Comparison of ENCODE assay signal across 1 cellular context in the genomic region with DNA sequence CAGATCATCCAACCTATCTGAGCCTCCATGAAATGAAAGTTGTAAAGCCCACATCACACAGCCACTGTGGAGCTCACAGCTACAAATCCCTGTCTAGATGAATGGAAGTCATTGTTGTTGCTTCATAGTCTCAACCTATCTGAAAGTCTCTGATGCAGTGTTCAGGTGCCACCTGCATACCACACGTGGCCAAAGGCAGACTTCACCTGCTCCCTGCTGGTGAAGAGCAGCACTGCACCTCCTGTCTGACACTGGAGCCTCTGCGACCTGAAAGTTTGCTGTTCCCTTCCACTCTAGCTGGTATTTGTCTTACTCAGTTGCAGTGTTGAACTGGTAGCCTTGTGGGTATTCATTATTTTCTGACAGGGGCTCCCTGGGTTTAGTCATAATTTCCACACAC.
TF ChIP-seq lines count a peak whose summit lies in the region.

No MANE protein-coding gene starts in this region.

TF ChIP-seq in HepG2, 621 proteins besides CTCF, POLR2A, EP300 and RAD21 (continued from another document):
- TF ChIP-seq MYC (CRISPR knock-in tag; IDR thresholded peaks at IDR 0.05; ENCODE audit: borderline replicate concordance) (peak; percentile 36; the same call in 1 of the 2 replicates), STAG1 (CRISPR knock-in tag; IDR thresholded peaks at IDR 0.05) (peak; percentile 45), ZNF674 (CRISPR knock-in tag; IDR thresholded peaks at IDR 0.05; ENCODE audit: low read depth) (no peak), ZNF776 (CRISPR knock-in tag; IDR thresholded peaks at IDR 0.05) (no peak), TEAD3 (CRISPR knock-in tag; optimal IDR thresholded peaks at IDR 0.05; ENCODE audit: borderline replicate concordance) (peak; percentile 31), ZNF746 (CRISPR knock-in tag; IDR thresholded peaks at IDR 0.05) (no peak), FOXA1 (IDR thresholded peaks at IDR 0.05) (no peak), FOXA1 (CRISPR knock-in tag; IDR thresholded peaks at IDR 0.05) (no peak), ZBTB42 (CRISPR knock-in tag; IDR thresholded peaks at IDR 0.05) (no peak), JARID2 (CRISPR knock-in tag; IDR thresholded peaks at IDR 0.05; ENCODE audit: insufficient replicate concordance) (no peak), NFIB (CRISPR knock-in tag; IDR thresholded peaks at IDR 0.05; ENCODE audit: borderline replicate concordance) (no peak), ELF4 (CRISPR knock-in tag; IDR thresholded peaks at IDR 0.05; ENCODE audit: borderline replicate concordance) (no peak), SIX4 (CRISPR knock-in tag; IDR thresholded peaks at IDR 0.05) (no peak), PAX8 (CRISPR knock-in tag; IDR thresholded peaks at IDR 0.05; ENCODE audit: borderline replicate concordance) (no peak), ZNF777 (CRISPR knock-in tag; IDR thresholded peaks at IDR 0.05) (no peak), RXRB (CRISPR knock-in tag; IDR thresholded peaks at IDR 0.05; ENCODE audit: borderline replicate concordance) (no peak), ZNF773 (CRISPR knock-in tag; IDR thresholded peaks at IDR 0.05; ENCODE audit: borderline replicate concordance) (no peak), ZC3H4 (CRISPR knock-in tag; IDR thresholded peaks at IDR 0.05; ENCODE audit: borderline replicate concordance) (no peak), FOXP1 (IDR thresholded peaks at IDR 0.05) (no peak), FOXP1 (CRISPR knock-in tag; IDR thresholded peaks at IDR 0.05) (no peak), ZNF768 (CRISPR knock-in tag; IDR thresholded peaks at IDR 0.05) (no peak), PHF5A (CRISPR knock-in tag; IDR thresholded peaks at IDR 0.05; ENCODE audit: low read depth, unreplicated experiment) (no peak), THAP11 (CRISPR knock-in tag; IDR thresholded peaks at IDR 0.05) (no peak), ZNF761 (CRISPR knock-in tag; conservative IDR thresholded peaks at IDR 0.05) (no peak), ZBTB38 (CRISPR knock-in tag; IDR thresholded peaks at IDR 0.05) (no peak), MIXL1 (CRISPR knock-in tag; IDR thresholded peaks at IDR 0.05) (no peak)
- TF ChIP-seq, protein P1, sequence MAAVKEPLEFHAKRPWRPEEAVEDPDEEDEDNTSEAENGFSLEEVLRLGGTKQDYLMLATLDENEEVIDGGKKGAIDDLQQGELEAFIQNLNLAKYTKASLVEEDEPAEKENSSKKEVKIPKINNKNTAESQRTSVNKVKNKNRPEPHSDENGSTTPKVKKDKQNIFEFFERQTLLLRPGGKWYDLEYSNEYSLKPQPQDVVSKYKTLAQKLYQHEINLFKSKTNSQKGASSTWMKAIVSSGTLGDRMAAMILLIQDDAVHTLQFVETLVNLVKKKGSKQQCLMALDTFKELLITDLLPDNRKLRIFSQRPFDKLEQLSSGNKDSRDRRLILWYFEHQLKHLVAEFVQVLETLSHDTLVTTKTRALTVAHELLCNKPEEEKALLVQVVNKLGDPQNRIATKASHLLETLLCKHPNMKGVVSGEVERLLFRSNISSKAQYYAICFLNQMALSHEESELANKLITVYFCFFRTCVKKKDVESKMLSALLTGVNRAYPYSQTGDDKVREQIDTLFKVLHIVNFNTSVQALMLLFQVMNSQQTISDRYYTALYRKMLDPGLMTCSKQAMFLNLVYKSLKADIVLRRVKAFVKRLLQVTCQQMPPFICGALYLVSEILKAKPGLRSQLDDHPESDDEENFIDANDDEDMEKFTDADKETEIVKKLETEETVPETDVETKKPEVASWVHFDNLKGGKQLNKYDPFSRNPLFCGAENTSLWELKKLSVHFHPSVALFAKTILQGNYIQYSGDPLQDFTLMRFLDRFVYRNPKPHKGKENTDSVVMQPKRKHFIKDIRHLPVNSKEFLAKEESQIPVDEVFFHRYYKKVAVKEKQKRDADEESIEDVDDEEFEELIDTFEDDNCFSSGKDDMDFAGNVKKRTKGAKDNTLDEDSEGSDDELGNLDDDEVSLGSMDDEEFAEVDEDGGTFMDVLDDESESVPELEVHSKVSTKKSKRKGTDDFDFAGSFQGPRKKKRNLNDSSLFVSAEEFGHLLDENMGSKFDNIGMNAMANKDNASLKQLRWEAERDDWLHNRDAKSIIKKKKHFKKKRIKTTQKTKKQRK (IDR thresholded peaks at IDR 0.05; ENCODE audit: low read length), result no peak
- TF ChIP-seq, protein P2, sequence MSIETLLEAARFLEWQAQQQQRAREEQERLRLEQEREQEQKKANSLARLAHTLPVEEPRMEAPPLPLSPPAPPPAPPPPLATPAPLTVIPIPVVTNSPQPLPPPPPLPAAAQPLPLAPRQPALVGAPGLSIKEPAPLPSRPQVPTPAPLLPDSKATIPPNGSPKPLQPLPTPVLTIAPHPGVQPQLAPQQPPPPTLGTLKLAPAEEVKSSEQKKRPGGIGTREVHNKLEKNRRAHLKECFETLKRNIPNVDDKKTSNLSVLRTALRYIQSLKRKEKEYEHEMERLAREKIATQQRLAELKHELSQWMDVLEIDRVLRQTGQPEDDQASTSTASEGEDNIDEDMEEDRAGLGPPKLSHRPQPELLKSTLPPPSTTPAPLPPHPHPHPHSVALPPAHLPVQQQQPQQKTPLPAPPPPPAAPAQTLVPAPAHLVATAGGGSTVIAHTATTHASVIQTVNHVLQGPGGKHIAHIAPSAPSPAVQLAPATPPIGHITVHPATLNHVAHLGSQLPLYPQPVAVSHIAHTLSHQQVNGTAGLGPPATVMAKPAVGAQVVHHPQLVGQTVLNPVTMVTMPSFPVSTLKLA (IDR thresholded peaks at IDR 0.05), result peak; percentile 24; the same call in 1 of the 2 replicates
- TF ChIP-seq, protein P3, sequence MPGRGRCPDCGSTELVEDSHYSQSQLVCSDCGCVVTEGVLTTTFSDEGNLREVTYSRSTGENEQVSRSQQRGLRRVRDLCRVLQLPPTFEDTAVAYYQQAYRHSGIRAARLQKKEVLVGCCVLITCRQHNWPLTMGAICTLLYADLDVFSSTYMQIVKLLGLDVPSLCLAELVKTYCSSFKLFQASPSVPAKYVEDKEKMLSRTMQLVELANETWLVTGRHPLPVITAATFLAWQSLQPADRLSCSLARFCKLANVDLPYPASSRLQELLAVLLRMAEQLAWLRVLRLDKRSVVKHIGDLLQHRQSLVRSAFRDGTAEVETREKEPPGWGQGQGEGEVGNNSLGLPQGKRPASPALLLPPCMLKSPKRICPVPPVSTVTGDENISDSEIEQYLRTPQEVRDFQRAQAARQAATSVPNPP (CRISPR knock-in tag; IDR thresholded peaks at IDR 0.05), result no peak
- TF ChIP-seq, protein P4, sequence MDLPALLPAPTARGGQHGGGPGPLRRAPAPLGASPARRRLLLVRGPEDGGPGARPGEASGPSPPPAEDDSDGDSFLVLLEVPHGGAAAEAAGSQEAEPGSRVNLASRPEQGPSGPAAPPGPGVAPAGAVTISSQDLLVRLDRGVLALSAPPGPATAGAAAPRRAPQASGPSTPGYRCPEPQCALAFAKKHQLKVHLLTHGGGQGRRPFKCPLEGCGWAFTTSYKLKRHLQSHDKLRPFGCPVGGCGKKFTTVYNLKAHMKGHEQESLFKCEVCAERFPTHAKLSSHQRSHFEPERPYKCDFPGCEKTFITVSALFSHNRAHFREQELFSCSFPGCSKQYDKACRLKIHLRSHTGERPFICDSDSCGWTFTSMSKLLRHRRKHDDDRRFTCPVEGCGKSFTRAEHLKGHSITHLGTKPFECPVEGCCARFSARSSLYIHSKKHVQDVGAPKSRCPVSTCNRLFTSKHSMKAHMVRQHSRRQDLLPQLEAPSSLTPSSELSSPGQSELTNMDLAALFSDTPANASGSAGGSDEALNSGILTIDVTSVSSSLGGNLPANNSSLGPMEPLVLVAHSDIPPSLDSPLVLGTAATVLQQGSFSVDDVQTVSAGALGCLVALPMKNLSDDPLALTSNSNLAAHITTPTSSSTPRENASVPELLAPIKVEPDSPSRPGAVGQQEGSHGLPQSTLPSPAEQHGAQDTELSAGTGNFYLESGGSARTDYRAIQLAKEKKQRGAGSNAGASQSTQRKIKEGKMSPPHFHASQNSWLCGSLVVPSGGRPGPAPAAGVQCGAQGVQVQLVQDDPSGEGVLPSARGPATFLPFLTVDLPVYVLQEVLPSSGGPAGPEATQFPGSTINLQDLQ (CRISPR knock-in tag; IDR thresholded peaks at IDR 0.05), result no peak
- TF ChIP-seq, protein P5, sequence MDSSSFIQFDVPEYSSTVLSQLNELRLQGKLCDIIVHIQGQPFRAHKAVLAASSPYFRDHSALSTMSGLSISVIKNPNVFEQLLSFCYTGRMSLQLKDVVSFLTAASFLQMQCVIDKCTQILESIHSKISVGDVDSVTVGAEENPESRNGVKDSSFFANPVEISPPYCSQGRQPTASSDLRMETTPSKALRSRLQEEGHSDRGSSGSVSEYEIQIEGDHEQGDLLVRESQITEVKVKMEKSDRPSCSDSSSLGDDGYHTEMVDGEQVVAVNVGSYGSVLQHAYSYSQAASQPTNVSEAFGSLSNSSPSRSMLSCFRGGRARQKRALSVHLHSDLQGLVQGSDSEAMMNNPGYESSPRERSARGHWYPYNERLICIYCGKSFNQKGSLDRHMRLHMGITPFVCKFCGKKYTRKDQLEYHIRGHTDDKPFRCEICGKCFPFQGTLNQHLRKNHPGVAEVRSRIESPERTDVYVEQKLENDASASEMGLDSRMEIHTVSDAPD (CRISPR knock-in tag; IDR thresholded peaks at IDR 0.05), result no peak
- TF ChIP-seq, protein P6, sequence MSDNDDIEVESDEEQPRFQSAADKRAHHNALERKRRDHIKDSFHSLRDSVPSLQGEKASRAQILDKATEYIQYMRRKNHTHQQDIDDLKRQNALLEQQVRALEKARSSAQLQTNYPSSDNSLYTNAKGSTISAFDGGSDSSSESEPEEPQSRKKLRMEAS (IDR thresholded peaks at IDR 0.05), result peak; percentile 32; the same call in 1 of the 2 replicates
- TF ChIP-seq, protein P7, sequence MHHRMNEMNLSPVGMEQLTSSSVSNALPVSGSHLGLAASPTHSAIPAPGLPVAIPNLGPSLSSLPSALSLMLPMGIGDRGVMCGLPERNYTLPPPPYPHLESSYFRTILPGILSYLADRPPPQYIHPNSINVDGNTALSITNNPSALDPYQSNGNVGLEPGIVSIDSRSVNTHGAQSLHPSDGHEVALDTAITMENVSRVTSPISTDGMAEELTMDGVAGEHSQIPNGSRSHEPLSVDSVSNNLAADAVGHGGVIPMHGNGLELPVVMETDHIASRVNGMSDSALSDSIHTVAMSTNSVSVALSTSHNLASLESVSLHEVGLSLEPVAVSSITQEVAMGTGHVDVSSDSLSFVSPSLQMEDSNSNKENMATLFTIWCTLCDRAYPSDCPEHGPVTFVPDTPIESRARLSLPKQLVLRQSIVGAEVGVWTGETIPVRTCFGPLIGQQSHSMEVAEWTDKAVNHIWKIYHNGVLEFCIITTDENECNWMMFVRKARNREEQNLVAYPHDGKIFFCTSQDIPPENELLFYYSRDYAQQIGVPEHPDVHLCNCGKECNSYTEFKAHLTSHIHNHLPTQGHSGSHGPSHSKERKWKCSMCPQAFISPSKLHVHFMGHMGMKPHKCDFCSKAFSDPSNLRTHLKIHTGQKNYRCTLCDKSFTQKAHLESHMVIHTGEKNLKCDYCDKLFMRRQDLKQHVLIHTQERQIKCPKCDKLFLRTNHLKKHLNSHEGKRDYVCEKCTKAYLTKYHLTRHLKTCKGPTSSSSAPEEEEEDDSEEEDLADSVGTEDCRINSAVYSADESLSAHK (CRISPR knock-in tag; IDR thresholded peaks at IDR 0.05; ENCODE audit: borderline replicate concordance), result no peak
- TF ChIP-seq, protein P8, sequence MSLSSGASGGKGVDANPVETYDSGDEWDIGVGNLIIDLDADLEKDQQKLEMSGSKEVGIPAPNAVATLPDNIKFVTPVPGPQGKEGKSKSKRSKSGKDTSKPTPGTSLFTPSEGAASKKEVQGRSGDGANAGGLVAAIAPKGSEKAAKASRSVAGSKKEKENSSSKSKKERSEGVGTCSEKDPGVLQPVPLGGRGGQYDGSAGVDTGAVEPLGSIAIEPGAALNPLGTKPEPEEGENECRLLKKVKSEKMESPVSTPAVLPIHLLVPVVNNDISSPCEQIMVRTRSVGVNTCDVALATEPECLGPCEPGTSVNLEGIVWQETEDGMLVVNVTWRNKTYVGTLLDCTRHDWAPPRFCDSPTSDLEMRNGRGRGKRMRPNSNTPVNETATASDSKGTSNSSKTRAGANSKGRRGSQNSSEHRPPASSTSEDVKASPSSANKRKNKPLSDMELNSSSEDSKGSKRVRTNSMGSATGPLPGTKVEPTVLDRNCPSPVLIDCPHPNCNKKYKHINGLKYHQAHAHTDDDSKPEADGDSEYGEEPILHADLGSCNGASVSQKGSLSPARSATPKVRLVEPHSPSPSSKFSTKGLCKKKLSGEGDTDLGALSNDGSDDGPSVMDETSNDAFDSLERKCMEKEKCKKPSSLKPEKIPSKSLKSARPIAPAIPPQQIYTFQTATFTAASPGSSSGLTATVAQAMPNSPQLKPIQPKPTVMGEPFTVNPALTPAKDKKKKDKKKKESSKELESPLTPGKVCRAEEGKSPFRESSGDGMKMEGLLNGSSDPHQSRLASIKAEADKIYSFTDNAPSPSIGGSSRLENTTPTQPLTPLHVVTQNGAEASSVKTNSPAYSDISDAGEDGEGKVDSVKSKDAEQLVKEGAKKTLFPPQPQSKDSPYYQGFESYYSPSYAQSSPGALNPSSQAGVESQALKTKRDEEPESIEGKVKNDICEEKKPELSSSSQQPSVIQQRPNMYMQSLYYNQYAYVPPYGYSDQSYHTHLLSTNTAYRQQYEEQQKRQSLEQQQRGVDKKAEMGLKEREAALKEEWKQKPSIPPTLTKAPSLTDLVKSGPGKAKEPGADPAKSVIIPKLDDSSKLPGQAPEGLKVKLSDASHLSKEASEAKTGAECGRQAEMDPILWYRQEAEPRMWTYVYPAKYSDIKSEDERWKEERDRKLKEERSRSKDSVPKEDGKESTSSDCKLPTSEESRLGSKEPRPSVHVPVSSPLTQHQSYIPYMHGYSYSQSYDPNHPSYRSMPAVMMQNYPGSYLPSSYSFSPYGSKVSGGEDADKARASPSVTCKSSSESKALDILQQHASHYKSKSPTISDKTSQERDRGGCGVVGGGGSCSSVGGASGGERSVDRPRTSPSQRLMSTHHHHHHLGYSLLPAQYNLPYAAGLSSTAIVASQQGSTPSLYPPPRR (CRISPR knock-in tag; IDR thresholded peaks at IDR 0.05; ENCODE audit: borderline replicate concordance), result no peak
- TF ChIP-seq, protein P9, sequence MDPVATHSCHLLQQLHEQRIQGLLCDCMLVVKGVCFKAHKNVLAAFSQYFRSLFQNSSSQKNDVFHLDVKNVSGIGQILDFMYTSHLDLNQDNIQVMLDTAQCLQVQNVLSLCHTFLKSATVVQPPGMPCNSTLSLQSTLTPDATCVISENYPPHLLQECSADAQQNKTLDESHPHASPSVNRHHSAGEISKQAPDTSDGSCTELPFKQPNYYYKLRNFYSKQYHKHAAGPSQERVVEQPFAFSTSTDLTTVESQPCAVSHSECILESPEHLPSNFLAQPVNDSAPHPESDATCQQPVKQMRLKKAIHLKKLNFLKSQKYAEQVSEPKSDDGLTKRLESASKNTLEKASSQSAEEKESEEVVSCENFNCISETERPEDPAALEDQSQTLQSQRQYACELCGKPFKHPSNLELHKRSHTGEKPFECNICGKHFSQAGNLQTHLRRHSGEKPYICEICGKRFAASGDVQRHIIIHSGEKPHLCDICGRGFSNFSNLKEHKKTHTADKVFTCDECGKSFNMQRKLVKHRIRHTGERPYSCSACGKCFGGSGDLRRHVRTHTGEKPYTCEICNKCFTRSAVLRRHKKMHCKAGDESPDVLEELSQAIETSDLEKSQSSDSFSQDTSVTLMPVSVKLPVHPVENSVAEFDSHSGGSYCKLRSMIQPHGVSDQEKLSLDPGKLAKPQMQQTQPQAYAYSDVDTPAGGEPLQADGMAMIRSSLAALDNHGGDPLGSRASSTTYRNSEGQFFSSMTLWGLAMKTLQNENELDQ (CRISPR knock-in tag; IDR thresholded peaks at IDR 0.05; ENCODE audit: borderline replicate concordance), result no peak
